In genomic region chr3:61251174-61251972, GRCh38 we compare ENCODE assay signal across 8 cellular contexts. TPM values are rescaled to one million over a fixed set of nuclear protein-coding genes. Genes with fewer than 3 reads are reported as not detected.
DNase-seq lines count a peak whose midpoint lies in the region; ATAC-seq and TF ChIP-seq lines count a peak whose summit lies in the region.

Gene FHIT (minus strand): TSS chr3:61251452.

- peaks cover under 1% of the 10 kb centered on the region for H3K27me3 Mint-ChIP-seq in T-helper 1 cell treated with Interleukin-12 subunit alpha and Interleukin-12 subunit beta and Interleukin-4 antibody, amounts not matched to agents 30 μg/mL and 1 μg/mL, for 36 hours (ENCODE audit: low read depth)

- H3K27me3 ChIP-seq in left ventricle myocardium inferior (ENCODE audit: low read depth) (no peaks in the 10 kb centered on the region), upper lobe of right lung (no peaks in the 10 kb centered on the region)

- H3K4me3 Mint-ChIP-seq in T-helper 1 cell treated with Interleukin-12 subunit alpha and Interleukin-12 subunit beta and Interleukin-4 antibody, amounts not matched to agents 30 μg/mL and 1 μg/mL, for 36 hours, result peak within 1 kb of the TSS; percentile 89

- H3K4me1 Mint-ChIP-seq in T-helper 1 cell treated with Interleukin-12 subunit alpha and Interleukin-12 subunit beta and Interleukin-4 antibody, amounts not matched to agents 30 μg/mL and 1 μg/mL, for 36 hours (ENCODE audit: low read depth), result peaks cover 19% of the 10 kb centered on the region

- no peaks in the 10 kb centered on the region for H3K36me3 ChIP-seq in left ventricle myocardium inferior
- no peaks in the 10 kb centered on the region for H3K36me3 ChIP-seq in upper lobe of right lung

- ATAC-seq in HG02852 (IDR thresholded peaks at IDR 0.05; ENCODE audit: unreplicated experiment) (peak; percentile 90), upper lobe of right lung (peak; percentile 98)

- intact Hi-C loops in left ventricle myocardium inferior (cut with micrococcal nuclease) (no loop called here), posterior vena cava (cut with DNase I) (no loop called here), upper lobe of right lung (cut with DNase I) (no loop called here)

- H3K9me3 ChIP-seq in left ventricle myocardium inferior (replicated peaks) (no peaks in the 10 kb centered on the region), upper lobe of right lung (no peaks in the 10 kb centered on the region)

- H3K27ac Mint-ChIP-seq in T-helper 1 cell treated with Interleukin-12 subunit alpha and Interleukin-12 subunit beta and Interleukin-4 antibody, amounts not matched to agents 30 μg/mL and 1 μg/mL, for 36 hours, result peak within 1 kb of the TSS; percentile 85

- no peaks in the 10 kb centered on the region for H3K9me3 Mint-ChIP-seq in T-helper 1 cell treated with Interleukin-12 subunit alpha and Interleukin-12 subunit beta and Interleukin-4 antibody, amounts not matched to agents 30 μg/mL and 1 μg/mL, for 36 hours

- peak; percentile 78 for DNase-seq in NCI-H146 treated with DMSO at 0.1 percent for 48 hours (lab: John Stamatoyannopoulos, UW; ENCODE audit: unreplicated experiment)
- DNase-seq in amygdala (lab: John Stamatoyannopoulos, UW), result peak; percentile 65 to 97 (median 93)
- DNase-seq in left ventricle myocardium inferior, result peak; percentile 95
- peak; percentile 98 for DNase-seq in posterior vena cava (ENCODE audit: low spot score)
- peak; percentile 97 for DNase-seq in upper lobe of right lung

- TF ChIP-seq CTCF in left ventricle myocardium inferior (IDR thresholded peaks at IDR 0.05; ENCODE audit: borderline replicate concordance) (peak; percentile 23), upper lobe of right lung (IDR thresholded peaks at IDR 0.05) (no peak)

- peak within 1 kb of the TSS; percentile 82 for H3K4me3 ChIP-seq in left ventricle myocardium inferior
- H3K4me3 ChIP-seq in upper lobe of right lung, result peak within 1 kb of the TSS; percentile 79

- H3K4me1 ChIP-seq in left ventricle myocardium inferior (peaks cover 58% of the 10 kb centered on the region), upper lobe of right lung (peaks cover 3% of the 10 kb centered on the region)

- H3K36me3 Mint-ChIP-seq in T-helper 1 cell treated with Interleukin-12 subunit alpha and Interleukin-12 subunit beta and Interleukin-4 antibody, amounts not matched to agents 30 μg/mL and 1 μg/mL, for 36 hours (ENCODE audit: low read depth), result no peaks in the 10 kb centered on the region

- peak; percentile 55 for TF ChIP-seq POLR2A in GM15510 (IDR thresholded peaks at IDR 0.05; ENCODE audit: borderline replicate concordance, extremely low read depth, insufficient read length)

- H3K27ac ChIP-seq in left ventricle myocardium inferior (replicated peaks) (peak within 1 kb of the TSS; percentile 90), upper lobe of right lung (peak within 1 kb of the TSS; percentile 80)

RNA-seq across cellular contexts. Expression of gene FHIT, which starts in this region (rescaled TPM):
- total RNA-seq in left ventricle myocardium inferior, result 16.0 TPM
- 1 to 10 TPM; 6.0 to 9.2 TPM for total RNA-seq in posterior vena cava
- 9.6 TPM for total RNA-seq in upper lobe of right lung

Comparison
In these comparisons a context has a peak if more than half of its experiments do, and no peak if none do; other contexts are left out.
1. Peak in every context shown above with its lines: DNase-seq, ATAC-seq, H3K4me3 ChIP-seq and H3K27ac ChIP-seq.